40 cellular contexts compared by ENCODE assay signal in the genomic region with DNA sequence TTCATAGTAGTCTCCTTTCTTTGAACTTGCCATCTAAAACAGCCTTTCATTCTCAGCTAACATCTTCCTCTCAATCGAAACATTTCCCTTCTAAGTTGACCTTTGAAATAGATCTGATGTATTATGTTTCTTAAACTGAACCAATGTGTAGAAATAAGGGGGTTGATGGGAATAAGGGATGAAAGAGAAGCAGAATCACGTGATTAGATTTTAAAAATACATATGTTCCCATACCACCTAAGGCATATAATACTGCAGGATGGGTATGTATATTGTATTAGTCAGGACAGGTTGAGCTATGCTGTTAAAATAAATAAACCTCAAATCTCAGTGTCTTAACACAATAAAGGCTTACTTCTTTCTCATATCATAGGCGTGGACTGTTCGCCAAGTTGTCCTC.
"Had no signal": no experiment of that assay in that cellular context is flagged by ENCODE, and none has a peak within 500 bp of the region (broad histone marks: within the 10 kb centered on the region; RNA-seq: fewer than 3 reads in every experiment).

No MANE protein-coding gene starts in this region.

- H3K27me3 ChIP-seq: adrenal gland, ascending aorta, body of pancreas, brain microvascular endothelial cell, breast epithelium, cardiac muscle cell had no signal

- H3K27me3 Mint-ChIP-seq: activated naive CD4-positive, alpha-beta T cell treated with anti-CD3 and anti-CD28 coated beads, Interleukin-2, amount 10 ng/mL, durations not matched to agents 7 days and 5 days; activated naive CD8-positive, alpha-beta T cell treated with anti-CD3 and anti-CD28 coated beads for 36 hours had no signal

- H3K4me1 ChIP-seq: adrenal gland, ascending aorta, body of pancreas, breast epithelium had no signal

- H3K9me3 Mint-ChIP-seq: activated naive CD4-positive, alpha-beta T cell treated with anti-CD3 and anti-CD28 coated beads, Interleukin-2, amount 10 ng/mL, durations not matched to agents 7 days and 5 days; activated naive CD4-positive, alpha-beta T cell treated with anti-CD3 and anti-CD28 coated beads, Interleukin-2, amount 50 U/mL, for 24 hours; activated naive CD8-positive, alpha-beta T cell treated with anti-CD3 and anti-CD28 coated beads, Interleukin-2, amount 50 U/mL, for 24 hours; activated T-helper 1 cell treated with anti-CD3 and anti-CD28 coated beads, Interleukin-12 subunit alpha, Interleukin-12 subunit beta, Interleukin-2, Interleukin-4 antibody, amounts not matched to agents 30 ng/mL and 10 ng/mL and 1 ng/mL, durations not matched to agents 14 hours and 24 hours and 36 hours; activated T-helper 2 cell treated with anti-CD3 and anti-CD28 coated beads, Interferon-gamma antibody, Interleukin-2, Interleukin-4, amounts not matched to agents 10 μg/mL and 5 μg/mL and 100 μg/mL, durations not matched to agents 14 hours and 24 hours and 36 hours; central memory CD8-positive, alpha-beta T cell had no signal

- H3K27ac Mint-ChIP-seq: activated naive CD4-positive, alpha-beta T cell treated with anti-CD3 and anti-CD28 coated beads for 36 hours; activated naive CD4-positive, alpha-beta T cell treated with anti-CD3 and anti-CD28 coated beads, Interleukin-2, amount 10 ng/mL, durations not matched to agents 7 days and 5 days; activated naive CD4-positive, alpha-beta T cell treated with anti-CD3 and anti-CD28 coated beads, Interleukin-2, amount 50 U/mL, for 24 hours; activated naive CD4-positive, alpha-beta T cell treated with anti-CD3 and anti-CD28 coated beads, Interleukin-2, amount 50 U/mL, for 72 hours; activated naive CD8-positive, alpha-beta T cell; activated naive CD8-positive, alpha-beta T cell treated with anti-CD3 and anti-CD28 coated beads for 36 hours; activated naive CD8-positive, alpha-beta T cell treated with anti-CD3 and anti-CD28 coated beads, Interleukin-2, amount 10 ng/mL, durations not matched to agents 7 days and 5 days; activated naive CD8-positive, alpha-beta T cell treated with anti-CD3 and anti-CD28 coated beads, Interleukin-2, amount 50 U/mL, for 24 hours; activated T-cell treated with anti-CD3 and anti-CD28 coated beads, Interleukin-2, amount 50 U/mL, for 24 hours; activated T-cell treated with anti-CD3 and anti-CD28 coated beads, Interleukin-2, amount 50 U/mL, for 72 hours; activated T-helper 1 cell treated with anti-CD3 and anti-CD28 coated beads, Interleukin-12 subunit alpha, Interleukin-12 subunit beta, Interleukin-2, Interleukin-4 antibody, amounts not matched to agents 30 ng/mL and 10 ng/mL and 1 ng/mL, durations not matched to agents 14 hours and 24 hours and 36 hours; activated T-helper 17 cell treated with anti-CD3 and anti-CD28 coated beads, Interleukin-2, amount 50 U/mL, for 72 hours; activated T-helper 2 cell treated with anti-CD3 and anti-CD28 coated beads, Interferon-gamma antibody, Interleukin-2, Interleukin-4, amounts not matched to agents 10 μg/mL and 5 μg/mL and 100 μg/mL, durations not matched to agents 14 hours and 24 hours and 36 hours; brain had no signal

- H3K4me3 ChIP-seq: adrenal gland, ascending aorta, body of pancreas, breast epithelium, cardiac muscle cell had no signal

- H3K36me3 ChIP-seq: adrenal gland, ascending aorta, brain microvascular endothelial cell, breast epithelium, cardiac muscle cell had no signal

- H3K27ac ChIP-seq: adrenal gland, ascending aorta, body of pancreas, brain microvascular endothelial cell, breast epithelium, cardiac muscle cell had no signal

- H3K4me1 Mint-ChIP-seq: activated naive CD4-positive, alpha-beta T cell treated with anti-CD3 and anti-CD28 coated beads, Interleukin-2, amount 10 ng/mL, durations not matched to agents 7 days and 5 days; activated naive CD4-positive, alpha-beta T cell treated with anti-CD3 and anti-CD28 coated beads, Interleukin-2, amount 50 U/mL, for 24 hours; activated naive CD8-positive, alpha-beta T cell treated with anti-CD3 and anti-CD28 coated beads for 36 hours; activated naive CD8-positive, alpha-beta T cell treated with anti-CD3 and anti-CD28 coated beads, Interleukin-2, amount 10 ng/mL, durations not matched to agents 7 days and 5 days; activated naive CD8-positive, alpha-beta T cell treated with anti-CD3 and anti-CD28 coated beads, Interleukin-2, amount 50 U/mL, for 24 hours; activated T-helper 17 cell treated with anti-CD3 and anti-CD28 coated beads, Interleukin-2, amount 50 U/mL, for 72 hours; brain; central memory CD8-positive, alpha-beta T cell had no signal

- H3K4me3 Mint-ChIP-seq: activated naive CD4-positive, alpha-beta T cell treated with anti-CD3 and anti-CD28 coated beads for 36 hours; activated naive CD4-positive, alpha-beta T cell treated with anti-CD3 and anti-CD28 coated beads, Interleukin-2, amount 10 ng/mL, durations not matched to agents 7 days and 5 days; activated naive CD4-positive, alpha-beta T cell treated with anti-CD3 and anti-CD28 coated beads, Interleukin-2, amount 50 U/mL, for 24 hours; activated naive CD8-positive, alpha-beta T cell; activated naive CD8-positive, alpha-beta T cell treated with anti-CD3 and anti-CD28 coated beads for 36 hours; activated naive CD8-positive, alpha-beta T cell treated with anti-CD3 and anti-CD28 coated beads, Interleukin-2, amount 10 ng/mL, durations not matched to agents 7 days and 5 days; activated naive CD8-positive, alpha-beta T cell treated with anti-CD3 and anti-CD28 coated beads, Interleukin-2, amount 50 U/mL, for 24 hours; activated T-cell treated with anti-CD3 and anti-CD28 coated beads, Interleukin-2, amount 50 U/mL, for 24 hours; activated T-cell treated with anti-CD3 and anti-CD28 coated beads, Interleukin-2, amount 50 U/mL, for 4 hours; activated T-cell treated with anti-CD3 and anti-CD28 coated beads, Interleukin-2, amount 50 U/mL, for 72 hours; activated T-helper 1 cell treated with anti-CD3 and anti-CD28 coated beads, Interleukin-12 subunit alpha, Interleukin-12 subunit beta, Interleukin-2, Interleukin-4 antibody, amounts not matched to agents 30 ng/mL and 10 ng/mL and 1 ng/mL, durations not matched to agents 14 hours and 24 hours and 36 hours; activated T-helper 17 cell treated with anti-CD3 and anti-CD28 coated beads, Interleukin-2, amount 50 U/mL, for 72 hours; brain; central memory CD8-positive, alpha-beta T cell had no signal

- H3K9me3 ChIP-seq: adrenal gland, ascending aorta, body of pancreas had no signal

- ATAC-seq: activated naive CD4-positive, alpha-beta T cell treated with anti-CD3 and anti-CD28 coated beads, Interleukin-2, amount 50 U/mL, for 72 hours; activated naive CD8-positive, alpha-beta T cell treated with anti-CD3 and anti-CD28 coated beads, Interleukin-2, amount 50 U/mL, for 24 hours; activated T-cell treated with anti-CD3 and anti-CD28 coated beads, Interleukin-2, amount 50 U/mL, for 4 hours; activated T-cell treated with anti-CD3 and anti-CD28 coated beads, Interleukin-2, amount 50 U/mL, for 72 hours; activated T-helper 17 cell treated with anti-CD3 and anti-CD28 coated beads, Interleukin-2, amount 50 U/mL, for 72 hours; body of pancreas had no signal

- DNase-seq: activated effector memory CD4-positive, alpha-beta T cell treated with anti-CD3 and anti-CD28 coated beads, Interleukin-2, amount 50 U/mL, for 16 hours; activated effector memory CD4-positive, alpha-beta T cell treated with Interleukin-2 at 50 U/mL for 16 hours; activated gamma-delta T cell; activated gamma-delta T cell treated with Interleukin-2 at 50 U/mL for 16 hours; activated naive CD4-positive, alpha-beta T cell; activated naive CD4-positive, alpha-beta T cell treated with anti-CD3 and anti-CD28 coated beads for 36 hours; activated naive CD4-positive, alpha-beta T cell treated with anti-CD3 and anti-CD28 coated beads, Interleukin-2, amount 10 ng/mL, durations not matched to agents 7 days and 5 days; activated naive CD4-positive, alpha-beta T cell treated with anti-CD3 and anti-CD28 coated beads, Interleukin-2, amount 50 U/mL, for 16 hours; activated naive CD4-positive, alpha-beta T cell treated with Interleukin-2 at 50 U/mL for 16 hours; activated naive CD8-positive, alpha-beta T cell treated with anti-CD3 and anti-CD28 coated beads for 36 hours; activated naive CD8-positive, alpha-beta T cell treated with anti-CD3 and anti-CD28 coated beads, Interleukin-2, amount 10 ng/mL, durations not matched to agents 7 days and 5 days; activated naive CD8-positive, alpha-beta T cell treated with anti-CD3 and anti-CD28 coated beads, Interleukin-2, amount 50 U/mL, for 24 hours; activated T-cell treated with anti-CD3 and anti-CD28 coated beads, Interleukin-2, amount 50 U/mL, for 1 hour; activated T-cell treated with anti-CD3 and anti-CD28 coated beads, Interleukin-2, amount 50 U/mL, for 24 hours; activated T-cell treated with anti-CD3 and anti-CD28 coated beads, Interleukin-2, amount 50 U/mL, for 4 hours; activated T-cell treated with anti-CD3 and anti-CD28 coated beads, Interleukin-2, amount 50 U/mL, for 48 hours; activated T-cell treated with anti-CD3 and anti-CD28 coated beads, Interleukin-2, amount 50 U/mL, for 72 hours; adrenal gland; amniotic stem cell; amygdala; anterior cingulate cortex; aorta; body of pancreas; brain microvascular endothelial cell; caudate nucleus; central memory CD4-positive, alpha-beta T cell; cerebellar nuclear complex had no signal

- H3K36me3 Mint-ChIP-seq: activated naive CD4-positive, alpha-beta T cell treated with anti-CD3 and anti-CD28 coated beads, Interleukin-2, amount 10 ng/mL, durations not matched to agents 7 days and 5 days; activated naive CD8-positive, alpha-beta T cell treated with anti-CD3 and anti-CD28 coated beads for 36 hours; activated naive CD8-positive, alpha-beta T cell treated with anti-CD3 and anti-CD28 coated beads, Interleukin-2, amount 10 ng/mL, durations not matched to agents 7 days and 5 days; brain had no signal

- FAIRE-seq: astrocyte, bronchial epithelial cell had no signal
